9 cellular contexts compared by ENCODE assay signal in genomic region chr3:158732856-158733200, GRCh38. TPM values are rescaled to one million over a fixed set of nuclear protein-coding genes. Genes with fewer than 3 reads are reported as not detected.
A peak's percentile ranks its signal among the peaks of the same experiment; 100 is the strongest.
DNase-seq lines count a peak whose midpoint lies in the region; ATAC-seq and TF ChIP-seq lines count a peak whose summit lies in the region.
"Had no signal": no experiment of that assay in that cellular context is flagged by ENCODE, and none has a peak within 500 bp of the region (broad histone marks: within the 10 kb centered on the region; RNA-seq: fewer than 3 reads in every experiment).

No MANE protein-coding gene starts in this region.

- H3K27me3 ChIP-seq in AG04450 (ENCODE audit: control insufficient read depth, insufficient read depth, low read length) (no peaks in the 10 kb centered on the region), adipocyte (replicated peaks; ENCODE audit: control insufficient read depth, insufficient read depth, low read length) (no peaks in the 10 kb centered on the region), gastroesophageal sphincter (no peaks in the 10 kb centered on the region)

- H3K4me1 ChIP-seq in adipocyte (ENCODE audit: control insufficient read depth, insufficient read depth, low read length): peaks cover 13% of the 10 kb centered on the region
- H3K4me1 ChIP-seq in gastroesophageal sphincter: peaks cover 0 to 48% (median 17%) of the 10 kb centered on the region in 3 donors

- TF ChIP-seq CTCF in AG04450 (IDR thresholded peaks at IDR 0.05; ENCODE audit: low read depth, low read length): no peak
- TF ChIP-seq CTCF in gastroesophageal sphincter (IDR thresholded peaks at IDR 0.05): no peak
- no peak for TF ChIP-seq CTCF in omental fat pad (IDR thresholded peaks at IDR 0.05)

- POLR2A ChIA-PET in AG04450 (lab: Yijun Ruan, JAX): no interaction called here

- no peak for TF ChIP-seq POLR2A in gastroesophageal sphincter (IDR thresholded peaks at IDR 0.05)

- no peak for TF ChIP-seq EP300 in gastroesophageal sphincter (IDR thresholded peaks at IDR 0.05)

- H3K4me3 ChIP-seq in AG04450 (ENCODE audit: low read depth, low read length): peak overlapping the region; percentile 59
- H3K4me3 ChIP-seq in adipocyte (ENCODE audit: low read length): peak overlapping the region; percentile 85
- H3K4me3 ChIP-seq in gastroesophageal sphincter: peak overlapping the region; percentile 35 to 87

- WGBS in gastroesophageal sphincter (ENCODE audit: low coverage in 1 of 2), 2 donors: 70 to 72% methylated on average over 2 to 4 of the region's 15 CpGs

- DNase-seq in AG04450 (ENCODE audit: low read depth, low spot score): no peak
- DNase-seq in adipocyte (ENCODE audit: low read depth): no peak
- DNase-seq in omental fat pad (ENCODE audit: low spot score): no peak
- no peak for DNase-seq in HT-29 (ENCODE audit: low spot score)

- H3K36me3 ChIP-seq in adipocyte (ENCODE audit: control insufficient read depth, insufficient read depth, low read length, severe bottlenecking) (no peaks in the 10 kb centered on the region), gastroesophageal sphincter (peaks cover 0 to 25% of the 10 kb centered on the region in 2 donors)

- CTCF ChIA-PET in AG04450 (lab: Charles Lee): no interaction called here

- H3K9ac ChIP-seq in adipocyte (ENCODE audit: low read length): no peak overlapping the region

- ATAC-seq in gastroesophageal sphincter (no peak), omental fat pad (ENCODE audit: low FRiP score) (peak; percentile 22), GM19452 (IDR thresholded peaks at IDR 0.05; ENCODE audit: unreplicated experiment) (no peak), GM19467 (IDR thresholded peaks at IDR 0.05; ENCODE audit: unreplicated experiment) (no peak), HG02763 (IDR thresholded peaks at IDR 0.05; ENCODE audit: unreplicated experiment) (no peak)

- H3K27ac ChIP-seq in AG04450 (ENCODE audit: low read depth, low read length) (no peak overlapping the region), gastroesophageal sphincter (peak overlapping the region; percentile 20 to 89 (median 86))

- H3K9me3 ChIP-seq in AG04450 (ENCODE audit: control insufficient read depth, insufficient read depth, low read length): peaks cover 3% of the 10 kb centered on the region
- peaks cover 9% of the 10 kb centered on the region for H3K9me3 ChIP-seq in adipocyte (ENCODE audit: control insufficient read depth, low read length)
- peaks cover 0 to 11% (median 0%) of the 10 kb centered on the region in 3 donors for H3K9me3 ChIP-seq in gastroesophageal sphincter

RNA-seq across cellular contexts. Expression of gene RARRES1, which starts 0.6 kb away (rescaled TPM):
- polyA plus RNA-seq in AG04450 (2011; rRNA removed): 39.0 and 50.4 TPM in 2 replicates
- 5.9 and 7.3 TPM in 2 replicates for polyA minus RNA-seq in AG04450 (2011; rRNA and poly(A)+ RNA removed)
- total RNA-seq in gastroesophageal sphincter (100 to 1,000 TPM in 1 of 4 donors, 10 to 100 TPM in 2, 1 to 10 TPM in 1; 4.8 to 110 (median 42.7) TPM), omental fat pad (100 to 1,000 TPM in 3 of 4 donors, 10 to 100 TPM in 1; 16.1 to 691 (median 335) TPM)
- 79.2 and 102 TPM in 2 replicates for total RNA-seq in HT-29 (2014; rRNA removed; shearing (Covaris generic))
- total RNA-seq: activated CD8-positive, alpha-beta memory T cell treated with anti-CD3 and anti-CD28 coated beads for 36 hours had no signal
